In the genomic region with DNA sequence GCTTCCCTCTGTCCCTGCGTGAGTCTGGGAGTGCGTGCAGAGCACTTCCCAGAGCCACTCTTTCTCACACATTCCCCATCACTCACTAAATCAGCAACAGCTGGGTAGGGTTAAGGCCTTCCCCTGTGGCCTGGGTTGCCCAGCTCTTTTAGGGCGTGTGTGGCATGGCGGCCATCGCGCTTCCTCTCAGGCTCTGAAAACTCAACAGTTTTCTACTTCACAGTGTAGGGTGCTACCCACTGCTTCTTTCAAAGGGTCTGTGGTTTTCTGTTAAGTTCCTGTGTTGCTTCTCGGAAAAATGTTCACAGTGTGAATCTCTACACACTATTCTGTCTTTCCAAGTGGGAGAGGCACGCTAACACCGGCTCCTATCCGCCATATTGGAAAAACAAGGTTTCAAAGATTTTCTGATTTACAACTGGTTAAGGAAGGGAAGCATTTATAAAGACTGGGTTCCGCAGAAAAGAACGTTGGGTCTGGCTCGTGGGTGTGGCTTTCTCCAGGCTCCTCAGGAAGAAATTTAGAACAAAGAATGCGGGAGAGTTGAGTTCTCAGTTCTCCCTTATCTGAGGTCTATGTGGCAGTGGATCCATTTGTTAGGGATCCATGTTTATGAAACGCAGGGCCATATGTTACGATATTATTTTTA, we compare ENCODE assay signal across 18 cellular contexts. TPM values are rescaled to one million over a fixed set of nuclear protein-coding genes. Genes with fewer than 3 reads are reported as not detected.
DNase-seq lines count a peak whose midpoint lies in the region; ATAC-seq and TF ChIP-seq lines count a peak whose summit lies in the region.
"Had no signal": no experiment of that assay in that cellular context is flagged by ENCODE, and none has a peak within 500 bp of the region (broad histone marks: within the 10 kb centered on the region; RNA-seq: fewer than 3 reads in every experiment).

No MANE protein-coding gene starts in this region.

- ATAC-seq in GM21515 (IDR thresholded peaks at IDR 0.05; ENCODE audit: unreplicated experiment), result no peak
- no peak for ATAC-seq in GM18870 (IDR thresholded peaks at IDR 0.05; ENCODE audit: unreplicated experiment)
- ATAC-seq in GM19328 (IDR thresholded peaks at IDR 0.05; ENCODE audit: unreplicated experiment), result no peak

- H3K27ac ChIP-seq in CD8-positive, alpha-beta memory T cell (ENCODE audit: low read depth, low read length), result no peak overlapping the region
- H3K27ac ChIP-seq: breast epithelium, esophagus squamous epithelium, neural progenitor cell, suprapubic skin had no signal

- H3K9me3 Mint-ChIP-seq in CD8-positive, alpha-beta memory T cell, result peaks cover 6 to 12% (median 8%) of the 10 kb centered on the region in 5 donors
- no peaks in the 10 kb centered on the region for H3K9me3 Mint-ChIP-seq in neural crest cell
- H3K9me3 Mint-ChIP-seq: neural progenitor cell had no signal

- POLR2A ChIA-PET in CD8-positive, alpha-beta memory T cell (lab: Charles Lee), result no interaction called here

- peaks cover 0 to 11% (median 0%) of the 10 kb centered on the region in 3 donors for H3K36me3 Mint-ChIP-seq in CD8-positive, alpha-beta memory T cell
- no peaks in the 10 kb centered on the region for H3K36me3 Mint-ChIP-seq in neural crest cell (ENCODE audit: low read depth)
- H3K36me3 Mint-ChIP-seq: neural progenitor cell had no signal

- H3K27me3 Mint-ChIP-seq in CD8-positive, alpha-beta memory T cell, result no peaks in the 10 kb centered on the region
- no peaks in the 10 kb centered on the region for H3K27me3 Mint-ChIP-seq in neural crest cell (ENCODE audit: low read depth)

- H3K4me3 ChIP-seq in CD8-positive, alpha-beta memory T cell (ENCODE audit: low read length), result peak overlapping the region; percentile 54
- H3K4me3 ChIP-seq: breast epithelium, esophagus squamous epithelium, neural progenitor cell, suprapubic skin had no signal

- CTCF ChIA-PET in CD8-positive, alpha-beta memory T cell (lab: Charles Lee), result no interaction called here

- no peaks in the 10 kb centered on the region for H3K36me3 ChIP-seq in CD8-positive, alpha-beta memory T cell (ENCODE audit: insufficient read depth, low read length)
- H3K36me3 ChIP-seq: breast epithelium, esophagus squamous epithelium, neural progenitor cell, suprapubic skin had no signal

- H3K9me3 ChIP-seq in CD8-positive, alpha-beta memory T cell (ENCODE audit: low read length), result no peaks in the 10 kb centered on the region
- H3K9me3 ChIP-seq: breast epithelium, esophagus squamous epithelium, suprapubic skin had no signal

- H3K27ac Mint-ChIP-seq in CD8-positive, alpha-beta memory T cell, result peak overlapping the region in 7 of 8 donors; percentile 70 to 97 (median 91)
- H3K27ac Mint-ChIP-seq in neural crest cell (ENCODE audit: unreplicated experiment), result peak overlapping the region; percentile 27
- H3K27ac Mint-ChIP-seq: neural progenitor cell had no signal

- peaks cover 11 to 23% (median 22%) of the 10 kb centered on the region in 3 donors for H3K4me1 Mint-ChIP-seq in CD8-positive, alpha-beta memory T cell
- peaks cover 2% of the 10 kb centered on the region for H3K4me1 Mint-ChIP-seq in neural crest cell

- H3K4me1 ChIP-seq in CD8-positive, alpha-beta memory T cell (ENCODE audit: insufficient read depth, low read length), result peaks cover 24% of the 10 kb centered on the region
- H3K4me1 ChIP-seq: breast epithelium had no signal

- no peak for TF ChIP-seq CTCF in neural crest cell (conservative IDR thresholded peaks at IDR 0.05)

- peak; percentile 3 to 54 (median 29) for DNase-seq in CD8-positive, alpha-beta memory T cell
- DNase-seq in MV-4-11 (lab: John Stamatoyannopoulos, UW) (peak; percentile 36), neural crest cell (ENCODE audit: low read depth, low spot score) (no peak), HuH-7 (ENCODE audit: low spot score) (no peak)
- peak; percentile 8 for DNase-seq in activated gamma-delta T cell treated with anti-CD3 and anti-CD28 coated beads, Interleukin-2, amount 50 U/mL, for 16 hours (ENCODE audit: low read depth)
- DNase-seq: activated effector memory CD4-positive, alpha-beta T cell treated with anti-CD3 and anti-CD28 coated beads, Interleukin-2, amount 50 U/mL, for 16 hours; DMS 273 treated with DMSO at 0.1 percent for 48 hours; esophagus squamous epithelium; glutamatergic neuron; islet precursor cell; mammary epithelial cell; NCI-H345 had no signal

- H3K27me3 ChIP-seq in CD8-positive, alpha-beta memory T cell (ENCODE audit: insufficient read depth, low read length, poor library complexity, severe bottlenecking), result no peaks in the 10 kb centered on the region
- H3K27me3 ChIP-seq: breast epithelium, esophagus squamous epithelium, neural progenitor cell, suprapubic skin had no signal

- H3K4me3 Mint-ChIP-seq in CD8-positive, alpha-beta memory T cell, result peak overlapping the region in 6 of 7 donors; percentile 52 to 82 (median 72)
- no peak overlapping the region for H3K4me3 Mint-ChIP-seq in neural crest cell
- H3K4me3 Mint-ChIP-seq: neural progenitor cell had no signal

RNA-seq across cellular contexts. Expression of a gene that starts 34.9 kb away (rescaled TPM):
- total RNA-seq in CD8-positive, alpha-beta memory T cell, result 10 to 100 TPM; 73.6 to 77.0 TPM
- polyA plus RNA-seq in CD8-positive, alpha-beta memory T cell, result 14.8 TPM
- total RNA-seq in neural crest cell, result 35.2 and 38.3 TPM in 2 replicates

Comparison
In these comparisons a context has a peak if more than half of its experiments do, and no peak if none do; other contexts are left out.
1. DNase-seq: peak in CD8-positive, alpha-beta memory T cell (5 of 5), MV-4-11 (single experiment) and activated gamma-delta T cell treated with anti-CD3 and anti-CD28 coated beads, Interleukin-2, amount 50 U/mL, for 16 hours (single experiment); none in neural crest cell (single experiment) and HuH-7 (single experiment).